Comparison of ENCODE assay signal across 18 cellular contexts in the genomic region with DNA sequence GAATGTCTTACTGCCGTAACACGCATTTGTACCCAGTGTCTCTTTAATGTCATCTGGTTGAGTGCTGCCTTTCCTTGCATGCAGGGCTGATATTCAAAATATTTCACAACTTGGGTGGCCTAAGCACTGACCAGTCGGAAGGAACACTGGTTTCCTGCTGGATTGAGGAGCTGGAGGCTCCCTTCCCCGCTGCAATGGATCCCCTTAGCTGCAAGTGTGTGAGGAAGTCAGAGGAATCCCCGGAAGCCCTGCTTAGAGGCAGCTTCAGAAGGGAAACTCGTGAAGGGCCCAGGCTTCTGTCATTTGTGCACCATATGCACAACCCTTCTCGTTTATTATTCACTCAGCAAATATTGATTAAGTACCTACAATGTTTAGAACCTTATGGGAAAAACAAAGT. TPM values are rescaled to one million over a fixed set of nuclear protein-coding genes. Genes with fewer than 3 reads are reported as not detected.
DNase-seq lines count a peak whose midpoint lies in the region; ATAC-seq and TF ChIP-seq lines count a peak whose summit lies in the region.
"Had no signal": no experiment of that assay in that cellular context is flagged by ENCODE, and none has a peak within 500 bp of the region (broad histone marks: within the 10 kb centered on the region; RNA-seq: fewer than 3 reads in every experiment).

No MANE protein-coding gene starts in this region.

- no peak for TF ChIP-seq POLR2A in IMR-90 (IDR thresholded peaks at IDR 0.05; ENCODE audit: low read depth, low read length)
- peak in 1 of 4 donors; percentile 17 for TF ChIP-seq POLR2A in esophagus squamous epithelium (IDR thresholded peaks at IDR 0.05)

- 0 out of 2 replicates have a peak overlapping the region, but pooled peaks have one; percentile 1 for H2AK5ac ChIP-seq in IMR-90 (ENCODE audit: low read depth, low read length)

- no peak overlapping the region for H3K18ac ChIP-seq in IMR-90 (ENCODE audit: low read depth, low read length)

- no peak overlapping the region for H4K5ac ChIP-seq in IMR-90 (ENCODE audit: low read depth, low read length)

- no peaks in the 10 kb centered on the region for H3K79me1 ChIP-seq in IMR-90 (ENCODE audit: low read depth in 1 of 2, low read length in 2 of 2)

- H4K8ac ChIP-seq in IMR-90 (ENCODE audit: low read depth in 2 of 2, low read length in 2 of 2): no peak overlapping the region

- H3K56ac ChIP-seq in IMR-90 (ENCODE audit: extremely low read depth, insufficient read depth, low read length): no peak overlapping the region

- BruUV-seq in IMR-90 (replicated peaks; lab: Mats Ljungman, UMichigan): no TSS peak

- no peaks in the 10 kb centered on the region for H3K9me1 ChIP-seq in IMR-90 (ENCODE audit: insufficient read depth, low read length)

- intact Hi-C loops in IMR-90 (cut with micrococcal nuclease): no loop called here
- intact Hi-C loops in esophagus squamous epithelium (cut with DNase I): no loop called here
- intact Hi-C loops in mucosa of descending colon (cut with DNase I, micrococcal nuclease): no loop called here

- dilution Hi-C loops in IMR-90 (cut with HindIII; ENCODE audit: low sequenced_read_pairs, unreplicated experiment): no loop called here

- 100% methylated on average over 2 of the region's 7 CpGs; no CpG with 5 or more reads in 1 of the 2 experiments for WGBS in IMR-90 (ENCODE audit: extremely low coverage in 2 of 2, insufficient read length in 1 of 2), 2 experiments
- WGBS in esophagus squamous epithelium, 2 donors: 77 to 82% methylated on average over 5 to 7 of the region's 7 CpGs

- no peak overlapping the region for H3K4ac ChIP-seq in IMR-90 (ENCODE audit: low read depth, low read length)

- H3K4me1 ChIP-seq in IMR-90 (ENCODE audit: control insufficient read depth, insufficient read depth, low read length) (no peaks in the 10 kb centered on the region; the same call in 1 of the 2 replicates), esophagus squamous epithelium (peaks cover 0 to 29% (median 14%) of the 10 kb centered on the region in 3 donors), mucosa of descending colon (ENCODE audit: low read depth) (no peaks in the 10 kb centered on the region), subcutaneous abdominal adipose tissue (ENCODE audit: control insufficient read depth in 5 of 5, insufficient read depth in 5 of 5, low read length in 5 of 5) (peaks cover 12 to 43% (median 30%) of the 10 kb centered on the region in 5 donors)

- H2BK20ac ChIP-seq in IMR-90 (ENCODE audit: low read depth, low read length): no peak overlapping the region

- H2AK9ac ChIP-seq in IMR-90 (replicated peaks; ENCODE audit: low read depth, low read length, poor library complexity): no peak overlapping the region

- H2BK5ac ChIP-seq in IMR-90 (ENCODE audit: low read depth, low read length, poor library complexity, severe bottlenecking): no peak overlapping the region

- H3K27ac ChIP-seq in IMR-90 (ENCODE audit: insufficient read depth, low read length) (no peak overlapping the region), esophagus squamous epithelium (peak overlapping the region in 3 of 4 donors; percentile 35 to 65 (median 51)), subcutaneous abdominal adipose tissue (ENCODE audit: low read depth, low read length) (peak overlapping the region; percentile 14)
- H3K27ac ChIP-seq: cardiac muscle cell had no signal

- H3K4me2 ChIP-seq in IMR-90 (ENCODE audit: low read depth, low read length): no peak overlapping the region

- in situ Hi-C loops in IMR-90 (cut with MboI; ENCODE audit: low sequenced_read_pairs): no loop called here

- H3K27me3 ChIP-seq in IMR-90 (ENCODE audit: control insufficient read depth, insufficient read depth, low read length) (peaks cover 4% of the 10 kb centered on the region; the same call in 1 of the 2 replicates), esophagus squamous epithelium (no peaks in the 10 kb centered on the region), subcutaneous abdominal adipose tissue (ENCODE audit: control insufficient read depth in 5 of 5, insufficient read depth in 4 of 5, low read length in 5 of 5) (no peaks in the 10 kb centered on the region)
- H3K27me3 ChIP-seq: cardiac muscle cell had no signal

- no peak for DNase-seq in IMR-90
- DNase-seq in esophagus squamous epithelium (lab: John Stamatoyannopoulos, UW): no peak
- DNase-seq in mucosa of descending colon: no peak
- no peak for DNase-seq in NCI-H1436 (lab: John Stamatoyannopoulos, UW)
- DNase-seq in dedifferentiated amniotic fluid mesenchymal stem cell (ENCODE audit: extremely low spot score): no peak
- DNase-seq: activated CD8-positive, alpha-beta memory T cell treated with anti-CD3 and anti-CD28 coated beads for 24 hours; effector memory CD4-positive, alpha-beta T cell; left colon; NCI-H524; SHP77; stimulated activated CD4-positive, alpha-beta T cell treated with anti-CD3 and anti-CD28 coated beads, Interleukin-12 subunit alpha, Interleukin-12 subunit beta, amount 100 ng/mL, for 4 hours; stimulated activated naive CD4-positive, alpha-beta T cell treated with Interleukin-2 at 50 U/mL for 16 hours; T-helper 1 cell had no signal

- H2BK15ac ChIP-seq in IMR-90 (ENCODE audit: low read depth, low read length): no peak overlapping the region

- CTCF ChIA-PET in IMR-90 (lab: Yijun Ruan, JAX): interaction anchor here (0.5 to 0.6 kb wide), 2 partner anchors 16 to 223 kb away, joined by 3 to 4 read pairs; no protein-coding TSS in a partner anchor

- H3K36me3 ChIP-seq in IMR-90 (ENCODE audit: control insufficient read depth, insufficient read depth, low read length): no peaks in the 10 kb centered on the region
- H3K36me3 ChIP-seq in esophagus squamous epithelium: no peaks in the 10 kb centered on the region
- no peaks in the 10 kb centered on the region for H3K36me3 ChIP-seq in mucosa of descending colon (ENCODE audit: low read depth)
- no peaks in the 10 kb centered on the region for H3K36me3 ChIP-seq in subcutaneous abdominal adipose tissue (ENCODE audit: control insufficient read depth in 5 of 5, insufficient read depth in 5 of 5, low read length in 5 of 5)
- H3K36me3 ChIP-seq: cardiac muscle cell had no signal

- TF ChIP-seq CTCF in IMR-90 (conservative IDR thresholded peaks at IDR 0.05; ENCODE audit: low read depth, low read length) (no peak), esophagus squamous epithelium (IDR thresholded peaks at IDR 0.05) (no peak), mucosa of descending colon (IDR thresholded peaks at IDR 0.05) (no peak)

- H3K4me3 ChIP-seq in IMR-90 (ENCODE audit: insufficient read depth, low read depth, low read length) (no peak overlapping the region), esophagus squamous epithelium (no peak overlapping the region), mucosa of descending colon (no peak overlapping the region), subcutaneous abdominal adipose tissue (ENCODE audit: low read depth in 1 of 5, low read length in 5 of 5) (peak overlapping the region in 1 of 5 donors; percentile 11)
- H3K4me3 ChIP-seq: cardiac muscle cell, GM12878 had no signal

- no peak overlapping the region for H2BK120ac ChIP-seq in IMR-90 (ENCODE audit: low read depth, low read length)

- no peak for ATAC-seq in IMR-90 (ENCODE audit: low read depth)
- peak; percentile 33 for ATAC-seq in mucosa of descending colon
- no peak for ATAC-seq in GM18870 (IDR thresholded peaks at IDR 0.05; ENCODE audit: unreplicated experiment)
- no peak for ATAC-seq in GM19023 (IDR thresholded peaks at IDR 0.05; ENCODE audit: unreplicated experiment)
- ATAC-seq: GM12878, left colon had no signal

- TF ChIP-seq RAD21 in IMR-90 (IDR thresholded peaks at IDR 0.05; ENCODE audit: low read length): no peak

- no peak overlapping the region for H4K91ac ChIP-seq in IMR-90 (ENCODE audit: insufficient read depth, low read depth, low read length)

- H3K9ac ChIP-seq in IMR-90 (ENCODE audit: low read depth, low read length) (no peak overlapping the region), subcutaneous abdominal adipose tissue (ENCODE audit: low read length in 5 of 5) (no peak overlapping the region)

- H3K9me3 ChIP-seq in IMR-90 (ENCODE audit: control insufficient read depth, insufficient read depth, low read length): no peaks in the 10 kb centered on the region
- no peaks in the 10 kb centered on the region for H3K9me3 ChIP-seq in esophagus squamous epithelium
- no peaks in the 10 kb centered on the region for H3K9me3 ChIP-seq in mucosa of descending colon
- H3K9me3 ChIP-seq in subcutaneous abdominal adipose tissue (ENCODE audit: control insufficient read depth in 5 of 5, low read length in 5 of 5): no peaks in the 10 kb centered on the region

- no peaks in the 10 kb centered on the region for H4K20me1 ChIP-seq in IMR-90 (ENCODE audit: insufficient read depth, low read length)

- no peak overlapping the region for H3K14ac ChIP-seq in IMR-90 (replicated peaks; ENCODE audit: low read depth, low read length)

- H3K23ac ChIP-seq in IMR-90 (ENCODE audit: low read depth, low read length): no peak overlapping the region

- POLR2A ChIA-PET in IMR-90 (lab: Charles Lee; ENCODE audit: unreplicated experiment): no interaction called here

- peak overlapping the region; percentile 18 for H2AFZ ChIP-seq in IMR-90 (replicated peaks; ENCODE audit: low read length, poor library complexity)

TF ChIP-seq in IMR-90, 13 proteins besides CTCF, POLR2A, EP300 and RAD21 (continues in another document):
- TF ChIP-seq RFX5 (IDR thresholded peaks at IDR 0.05; ENCODE audit: low read depth, low read length): no peak
- no peak for TF ChIP-seq MAZ (IDR thresholded peaks at IDR 0.05; ENCODE audit: borderline replicate concordance, low read depth, low read length)
- no peak for TF ChIP-seq RCOR1 (IDR thresholded peaks at IDR 0.05; ENCODE audit: insufficient replicate concordance, low read length)
- no peak for TF ChIP-seq NFE2L2 (IDR thresholded peaks at IDR 0.05; ENCODE audit: low read depth, low read length)
- TF ChIP-seq MAFK (IDR thresholded peaks at IDR 0.05; ENCODE audit: low read depth, low read length): no peak
- TF ChIP-seq FOS (IDR thresholded peaks at IDR 0.05; ENCODE audit: low read depth, low read length): no peak
- no peak for TF ChIP-seq CHD1 (IDR thresholded peaks at IDR 0.05; ENCODE audit: low read depth, low read length)
- TF ChIP-seq, protein P1, sequence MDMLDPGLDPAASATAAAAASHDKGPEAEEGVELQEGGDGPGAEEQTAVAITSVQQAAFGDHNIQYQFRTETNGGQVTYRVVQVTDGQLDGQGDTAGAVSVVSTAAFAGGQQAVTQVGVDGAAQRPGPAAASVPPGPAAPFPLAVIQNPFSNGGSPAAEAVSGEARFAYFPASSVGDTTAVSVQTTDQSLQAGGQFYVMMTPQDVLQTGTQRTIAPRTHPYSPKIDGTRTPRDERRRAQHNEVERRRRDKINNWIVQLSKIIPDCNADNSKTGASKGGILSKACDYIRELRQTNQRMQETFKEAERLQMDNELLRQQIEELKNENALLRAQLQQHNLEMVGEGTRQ (IDR thresholded peaks at IDR 0.05; ENCODE audit: low read depth, low read length): no peak

RNA-seq across cellular contexts. Expression of a gene that starts 33.2 kb away (rescaled TPM):
- total RNA-seq in IMR-90 (2012; rRNA removed): 136 and 137 TPM in 2 replicates
- polyA plus RNA-seq in IMR-90 (2012; rRNA removed): 19.9 and 26.7 TPM in 2 replicates
- polyA plus RNA-seq in IMR-90 (2012; cell fraction: cytosol; rRNA removed): 4.2 and 6.6 TPM in 2 replicates
- 6.3 and 36.0 TPM in 2 replicates for polyA plus RNA-seq in IMR-90 (2012; cell fraction: nucleus; rRNA removed; ENCODE audit: low replicate concordance)
- 10 to 100 TPM; 41.3 to 97.8 (median 67.6) TPM for total RNA-seq in esophagus squamous epithelium
- total RNA-seq in mucosa of descending colon: 100 to 1,000 TPM in 1 of 3 donors, 10 to 100 TPM in 2; 78.1 to 104 (median 88.9) TPM
